9 cellular contexts compared by ENCODE assay signal in genomic region chr2:223465793-223466192, GRCh38.
A peak's percentile ranks its signal among the peaks of the same experiment; 100 is the strongest.
DNase-seq lines count a peak whose midpoint lies in the region; ATAC-seq and TF ChIP-seq lines count a peak whose summit lies in the region.
"Had no signal": no experiment of that assay in that cellular context is flagged by ENCODE, and none has a peak within 500 bp of the region (broad histone marks: within the 10 kb centered on the region; RNA-seq: fewer than 3 reads in every experiment).

No MANE protein-coding gene starts in this region.

- no peak for TF ChIP-seq CTCF in foreskin fibroblast (IDR thresholded peaks at IDR 0.05; ENCODE audit: low read depth, low read length)

- DNase-seq in GF-D8 (lab: John Stamatoyannopoulos, UW), result peak; percentile 98
- peak; percentile 98 for DNase-seq in SIG-M5 treated with dmso at 0.1 percent for 504 hours (lab: John Stamatoyannopoulos, UW; ENCODE audit: unreplicated experiment)
- peak; percentile 98 to 99 for DNase-seq in foreskin fibroblast
- DNase-seq in pulmonary artery endothelial cell (ENCODE audit: low read depth, low spot score), result peak; percentile 82
- no peak for DNase-seq in activated naive CD4-positive, alpha-beta T cell (lab: John Stamatoyannopoulos, UW)
- DNase-seq in NCI-H2029 treated with DMSO at 0.1 percent for 48 hours (lab: John Stamatoyannopoulos, UW), result no peak
- DNase-seq: activated B cell treated with CpG ODN at 0.5 μM for 24 hours had no signal

- ATAC-seq in GM18909 (IDR thresholded peaks at IDR 0.05; ENCODE audit: poor library complexity, unreplicated experiment) (no peak), HG03159 (IDR thresholded peaks at IDR 0.05; ENCODE audit: unreplicated experiment) (no peak)

- no peak overlapping the region for H3K4me3 ChIP-seq in foreskin fibroblast (ENCODE audit: low read depth in 1 of 2, low read length in 2 of 2)

Comparison
In these comparisons a context has a peak if more than half of its experiments do, and no peak if none do; other contexts are left out.
1. DNase-seq: peak in GF-D8 (single experiment), SIG-M5 treated with dmso at 0.1 percent for 504 hours (single experiment), foreskin fibroblast (2 of 2) and pulmonary artery endothelial cell (single experiment); none in activated naive CD4-positive, alpha-beta T cell (0 of 4) and NCI-H2029 treated with DMSO at 0.1 percent for 48 hours (single experiment).